ENCODE assay signal across 11 cellular contexts in the genomic region with DNA sequence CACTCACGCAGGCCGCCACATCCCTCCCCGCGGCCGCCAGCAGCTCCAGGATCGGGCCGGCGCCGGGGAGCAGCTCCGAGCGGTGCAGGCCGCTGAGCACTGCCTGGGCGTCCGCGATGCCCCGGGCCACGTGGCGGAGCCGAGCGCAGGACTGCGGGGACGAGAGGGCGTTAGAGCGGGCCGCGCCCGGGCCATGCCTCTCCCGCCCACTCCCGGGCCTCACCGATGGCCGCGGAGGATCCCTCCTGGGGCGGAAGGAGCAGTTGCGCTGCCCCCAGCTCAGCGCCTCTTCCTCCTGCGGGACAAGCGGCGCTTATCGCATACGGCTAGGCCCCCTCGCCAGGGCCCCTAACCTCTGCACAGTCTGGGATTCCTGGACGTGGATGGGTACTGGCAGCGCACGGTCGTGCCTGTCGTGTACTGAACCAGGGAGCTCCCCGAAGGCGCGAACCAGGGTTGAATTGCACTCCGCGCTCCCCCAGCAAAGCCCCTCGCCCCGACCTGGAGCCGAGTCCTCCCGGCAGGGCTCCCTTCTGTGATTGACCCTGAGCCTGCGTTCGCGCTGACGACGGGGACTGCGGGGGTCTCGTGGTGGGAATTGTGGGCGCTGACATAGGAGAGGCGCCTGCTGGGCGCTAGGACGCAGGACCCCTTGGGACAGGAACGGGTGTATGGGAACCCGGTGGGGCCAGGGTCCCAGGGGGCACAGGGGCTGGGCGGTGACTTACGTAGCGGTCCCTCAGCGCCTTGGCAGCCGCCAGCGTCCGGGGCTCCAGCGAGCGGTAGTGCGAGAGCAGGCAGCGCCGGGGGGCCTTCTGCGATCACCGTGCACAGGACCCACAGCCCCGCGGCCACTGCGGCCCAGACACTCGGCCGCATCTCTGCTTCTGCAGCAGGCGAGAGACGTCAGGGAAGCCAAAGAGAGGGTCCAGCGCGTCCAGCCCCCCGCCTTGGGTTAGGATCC. TPM values are rescaled to one million over a fixed set of nuclear protein-coding genes. Genes with fewer than 3 reads are reported as not detected.
A peak's percentile ranks its signal among the peaks of the same experiment; 100 is the strongest.
DNase-seq lines count a peak whose midpoint lies in the region; ATAC-seq and TF ChIP-seq lines count a peak whose summit lies in the region.
"Had no signal": no experiment of that assay in that cellular context is flagged by ENCODE, and none has a peak within 500 bp of the region (broad histone marks: within the 10 kb centered on the region; RNA-seq: fewer than 3 reads in every experiment).

No MANE protein-coding gene starts in this region.

- peaks cover 0 to 10% of the 10 kb centered on the region in 2 donors for H3K27me3 ChIP-seq in body of pancreas

- peaks cover 7% of the 10 kb centered on the region for H3K4me1 Mint-ChIP-seq in activated CD8-positive, alpha-beta memory T cell treated with anti-CD3 and anti-CD28 coated beads, Interleukin-2, amount 10 ng/mL, durations not matched to agents 7 days and 5 days
- peaks cover 9% of the 10 kb centered on the region for H3K4me1 Mint-ChIP-seq in stimulated activated naive CD8-positive, alpha-beta T cell treated with anti-CD3 and anti-CD28 coated beads, Interleukin-15, amount 100 ng/mL, for 72 hours

- TF ChIP-seq CTCF in body of pancreas (IDR thresholded peaks at IDR 0.05), result no peak

- intact Hi-C loops in body of pancreas (cut with DNase I), result no loop called here

- peaks cover 13% of the 10 kb centered on the region for H3K27me3 Mint-ChIP-seq in activated CD8-positive, alpha-beta memory T cell treated with anti-CD3 and anti-CD28 coated beads, Interleukin-2, amount 10 ng/mL, durations not matched to agents 7 days and 5 days
- H3K27me3 Mint-ChIP-seq in stimulated activated naive CD8-positive, alpha-beta T cell treated with anti-CD3 and anti-CD28 coated beads, Interleukin-15, amount 100 ng/mL, for 72 hours, result peaks cover 35% of the 10 kb centered on the region

- DNase-seq in activated CD8-positive, alpha-beta memory T cell treated with anti-CD3 and anti-CD28 coated beads, Interleukin-2, amount 10 ng/mL, durations not matched to agents 7 days and 5 days, result no peak
- no peak for DNase-seq in activated CD8-positive, alpha-beta memory T cell treated with anti-CD3 and anti-CD28 coated beads, Interleukin-2, amount 50 U/mL, for 4 hours
- DNase-seq in body of pancreas (peak in 2 of 4 donors; percentile 24), islet precursor cell (peak; percentile 63), NCI-H774 (lab: John Stamatoyannopoulos, UW) (no peak), anterior cingulate cortex (lab: John Stamatoyannopoulos, UW) (no peak)
- DNase-seq in stimulated activated naive CD8-positive, alpha-beta T cell treated with anti-CD3 and anti-CD28 coated beads, Interleukin-15, amount 100 ng/mL, for 72 hours, result no peak
- DNase-seq: Kasumi-1, T-helper 1 cell had no signal

- no peak overlapping the region for H3K27ac Mint-ChIP-seq in activated CD8-positive, alpha-beta memory T cell treated with anti-CD3 and anti-CD28 coated beads, Interleukin-2, amount 10 ng/mL, durations not matched to agents 7 days and 5 days
- no peak overlapping the region for H3K27ac Mint-ChIP-seq in stimulated activated naive CD8-positive, alpha-beta T cell treated with anti-CD3 and anti-CD28 coated beads, Interleukin-15, amount 100 ng/mL, for 72 hours

- no peak overlapping the region for H3K27ac ChIP-seq in body of pancreas

- no peak overlapping the region for H3K4me3 ChIP-seq in body of pancreas

- H3K36me3 Mint-ChIP-seq in activated CD8-positive, alpha-beta memory T cell treated with anti-CD3 and anti-CD28 coated beads, Interleukin-2, amount 10 ng/mL, durations not matched to agents 7 days and 5 days, result no peaks in the 10 kb centered on the region

- CTCF ChIA-PET in activated CD8-positive, alpha-beta memory T cell treated with anti-CD3 and anti-CD28 coated beads, Interleukin-2, amount 10 ng/mL, durations not matched to agents 7 days and 5 days (lab: Charles Lee), result no interaction called here

- no peaks in the 10 kb centered on the region for H3K9me3 ChIP-seq in body of pancreas

- no peaks in the 10 kb centered on the region for H3K9me3 Mint-ChIP-seq in activated CD8-positive, alpha-beta memory T cell treated with anti-CD3 and anti-CD28 coated beads, Interleukin-2, amount 10 ng/mL, durations not matched to agents 7 days and 5 days (ENCODE audit: low read depth)
- H3K9me3 Mint-ChIP-seq in stimulated activated naive CD8-positive, alpha-beta T cell treated with anti-CD3 and anti-CD28 coated beads, Interleukin-15, amount 100 ng/mL, for 72 hours, result no peaks in the 10 kb centered on the region

- no peak overlapping the region for H3K4me3 Mint-ChIP-seq in activated CD8-positive, alpha-beta memory T cell treated with anti-CD3 and anti-CD28 coated beads, Interleukin-2, amount 10 ng/mL, durations not matched to agents 7 days and 5 days
- no peak overlapping the region for H3K4me3 Mint-ChIP-seq in stimulated activated naive CD8-positive, alpha-beta T cell treated with anti-CD3 and anti-CD28 coated beads, Interleukin-15, amount 100 ng/mL, for 72 hours

- no peaks in the 10 kb centered on the region for H3K36me3 ChIP-seq in body of pancreas (replicated peaks in 1 of 2; ENCODE audit: insufficient read depth in 1 of 2, low read depth in 2 of 2)

- peaks cover 13% of the 10 kb centered on the region for H3K4me1 ChIP-seq in body of pancreas

- peak; percentile 34 for ATAC-seq in activated CD8-positive, alpha-beta memory T cell treated with anti-CD3 and anti-CD28 coated beads, Interleukin-2, amount 10 ng/mL, durations not matched to agents 7 days and 5 days
- ATAC-seq in body of pancreas, result peak; percentile 31
- ATAC-seq in stimulated activated naive CD8-positive, alpha-beta T cell treated with anti-CD3 and anti-CD28 coated beads, Interleukin-15, amount 100 ng/mL, for 72 hours, result peak; percentile 44
- ATAC-seq in GM18505 (IDR thresholded peaks at IDR 0.05; ENCODE audit: unreplicated experiment), result no peak

- WGBS in body of pancreas, 2 donors, result 28 to 65% methylated on average over 16 to 86 of the region's 92 CpGs

- TF ChIP-seq POLR2A in body of pancreas (IDR thresholded peaks at IDR 0.05) (no peak), GM18505 (IDR thresholded peaks at IDR 0.05; ENCODE audit: borderline replicate concordance, extremely low read depth, insufficient read depth, insufficient read length) (no peak)

RNA-seq across cellular contexts. Expression of gene IFNL4, which starts 0.7 kb away (rescaled TPM):
- total RNA-seq in activated CD8-positive, alpha-beta memory T cell treated with anti-CD3 and anti-CD28 coated beads, Interleukin-2, amount 10 ng/mL, durations not matched to agents 7 days and 5 days, result not detected
- total RNA-seq in body of pancreas, result not detected
- total RNA-seq: subcutaneous adipose tissue had no signal

RNA-seq across cellular contexts. Expression of gene IFNL3, which starts 3.2 kb away (rescaled TPM):
- total RNA-seq in activated CD8-positive, alpha-beta memory T cell treated with anti-CD3 and anti-CD28 coated beads, Interleukin-2, amount 10 ng/mL, durations not matched to agents 7 days and 5 days, result under 1 TPM in 1 of 2 experiments, not detected in 1; 0.42 TPM
- not detected for total RNA-seq in body of pancreas
- total RNA-seq: subcutaneous adipose tissue had no signal

RNA-seq across cellular contexts. Expression of gene IFNL2, which starts 20.2 kb away (rescaled TPM):
- total RNA-seq in activated CD8-positive, alpha-beta memory T cell treated with anti-CD3 and anti-CD28 coated beads, Interleukin-2, amount 10 ng/mL, durations not matched to agents 7 days and 5 days, result not detected
- not detected for total RNA-seq in body of pancreas
- total RNA-seq: subcutaneous adipose tissue had no signal

RNA-seq across cellular contexts. Expression of gene SYCN, which starts 43.9 kb away (rescaled TPM):
- total RNA-seq in activated CD8-positive, alpha-beta memory T cell treated with anti-CD3 and anti-CD28 coated beads, Interleukin-2, amount 10 ng/mL, durations not matched to agents 7 days and 5 days, result not detected
- total RNA-seq in body of pancreas, result 1,000 to 10,000 TPM; 2,614 to 5,793 TPM
- total RNA-seq: subcutaneous adipose tissue had no signal

RNA-seq across cellular contexts. Expression of gene IFNL1, which starts 48.2 kb away (rescaled TPM):
- under 1 TPM; 0.26 to 0.70 TPM for total RNA-seq in activated CD8-positive, alpha-beta memory T cell treated with anti-CD3 and anti-CD28 coated beads, Interleukin-2, amount 10 ng/mL, durations not matched to agents 7 days and 5 days
- not detected for total RNA-seq in body of pancreas
- total RNA-seq: subcutaneous adipose tissue had no signal
